Comparison of ENCODE assay signal across 1 cellular context in the genomic region with DNA sequence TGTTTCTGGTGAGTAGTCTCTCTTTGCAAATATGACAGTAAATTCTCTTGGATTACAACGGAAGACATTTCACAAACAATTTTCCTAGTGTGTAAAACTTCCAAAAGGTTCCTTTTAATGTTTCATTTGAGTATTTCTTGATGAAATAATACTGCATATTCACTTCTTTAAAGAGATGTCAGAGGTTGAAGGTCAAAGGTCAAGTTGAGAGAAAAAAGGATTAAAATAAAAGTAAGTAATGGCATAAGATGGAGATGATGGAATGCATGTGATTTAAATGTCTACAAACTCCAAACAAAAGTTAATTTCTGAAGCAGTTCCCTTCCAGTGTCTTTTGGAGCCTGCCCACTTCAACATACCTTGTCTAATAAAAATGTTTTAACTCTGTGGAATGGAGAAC.
TF ChIP-seq lines count a peak whose summit lies in the region.

No MANE protein-coding gene starts in this region.

TF ChIP-seq in K562, 482 proteins besides CTCF, POLR2A, EP300 and RAD21:
- TF ChIP-seq MCM5 (IDR thresholded peaks at IDR 0.05; ENCODE audit: low read depth): no peak
- TF ChIP-seq, protein P1, sequence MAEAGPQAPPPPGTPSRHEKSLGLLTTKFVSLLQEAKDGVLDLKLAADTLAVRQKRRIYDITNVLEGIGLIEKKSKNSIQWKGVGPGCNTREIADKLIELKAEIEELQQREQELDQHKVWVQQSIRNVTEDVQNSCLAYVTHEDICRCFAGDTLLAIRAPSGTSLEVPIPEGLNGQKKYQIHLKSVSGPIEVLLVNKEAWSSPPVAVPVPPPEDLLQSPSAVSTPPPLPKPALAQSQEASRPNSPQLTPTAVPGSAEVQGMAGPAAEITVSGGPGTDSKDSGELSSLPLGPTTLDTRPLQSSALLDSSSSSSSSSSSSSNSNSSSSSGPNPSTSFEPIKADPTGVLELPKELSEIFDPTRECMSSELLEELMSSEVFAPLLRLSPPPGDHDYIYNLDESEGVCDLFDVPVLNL (CRISPR knock-in tag; IDR thresholded peaks at IDR 0.05; ENCODE audit: low read depth): no peak
- TF ChIP-seq SIN3B (IDR thresholded peaks at IDR 0.05; ENCODE audit: low read depth): no peak
- no peak for TF ChIP-seq ZKSCAN1 (IDR thresholded peaks at IDR 0.05; ENCODE audit: low read depth, low read length)
- no peak for TF ChIP-seq KLF16 (IDR thresholded peaks at IDR 0.05)
- TF ChIP-seq CHD1 (IDR thresholded peaks at IDR 0.05; ENCODE audit: low read length): no peak
- TF ChIP-seq TRIM24 (IDR thresholded peaks at IDR 0.05): no peak
- peak; percentile 93 for TF ChIP-seq NR2C1 (IDR thresholded peaks at IDR 0.05)
- TF ChIP-seq NR2C1 (tag; IDR thresholded peaks at IDR 0.05): peak; percentile 94
- TF ChIP-seq, protein P2, sequence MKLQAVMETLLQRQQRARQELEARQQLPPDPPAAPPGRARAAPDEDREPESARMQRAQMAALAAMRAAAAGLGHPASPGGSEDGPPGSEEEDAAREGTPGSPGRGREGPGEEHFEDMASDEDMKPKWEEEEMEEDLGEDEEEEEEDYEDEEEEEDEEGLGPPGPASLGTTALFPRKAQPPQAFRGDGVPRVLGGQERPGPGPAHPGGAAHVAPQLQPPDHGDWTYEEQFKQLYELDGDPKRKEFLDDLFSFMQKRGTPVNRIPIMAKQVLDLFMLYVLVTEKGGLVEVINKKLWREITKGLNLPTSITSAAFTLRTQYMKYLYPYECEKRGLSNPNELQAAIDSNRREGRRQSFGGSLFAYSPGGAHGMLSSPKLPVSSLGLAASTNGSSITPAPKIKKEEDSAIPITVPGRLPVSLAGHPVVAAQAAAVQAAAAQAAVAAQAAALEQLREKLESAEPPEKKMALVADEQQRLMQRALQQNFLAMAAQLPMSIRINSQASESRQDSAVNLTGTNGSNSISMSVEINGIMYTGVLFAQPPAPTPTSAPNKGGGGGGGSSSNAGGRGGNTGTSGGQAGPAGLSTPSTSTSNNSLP (IDR thresholded peaks at IDR 0.05; ENCODE audit: borderline replicate concordance, low read depth, low read length): no peak
- TF ChIP-seq MCM3 (IDR thresholded peaks at IDR 0.05): no peak
- no peak for TF ChIP-seq CREM (IDR thresholded peaks at IDR 0.05; ENCODE audit: low read depth)
- no peak; the same call in 1 of the 2 replicates for TF ChIP-seq NR2C2 (CRISPR knock-in tag; IDR thresholded peaks at IDR 0.05)
- TF ChIP-seq NR2C2 (tag; IDR thresholded peaks at IDR 0.05): peak; percentile 92
- TF ChIP-seq ZNF77 (CRISPR knock-in tag; IDR thresholded peaks at IDR 0.05): no peak
- no peak for TF ChIP-seq ZNF311 (CRISPR knock-in tag; IDR thresholded peaks at IDR 0.05)
- TF ChIP-seq RBM34 (IDR thresholded peaks at IDR 0.05; ENCODE audit: borderline replicate concordance, insufficient read depth, low read length): no peak
